35 cellular contexts compared by ENCODE assay signal in the genomic region with DNA sequence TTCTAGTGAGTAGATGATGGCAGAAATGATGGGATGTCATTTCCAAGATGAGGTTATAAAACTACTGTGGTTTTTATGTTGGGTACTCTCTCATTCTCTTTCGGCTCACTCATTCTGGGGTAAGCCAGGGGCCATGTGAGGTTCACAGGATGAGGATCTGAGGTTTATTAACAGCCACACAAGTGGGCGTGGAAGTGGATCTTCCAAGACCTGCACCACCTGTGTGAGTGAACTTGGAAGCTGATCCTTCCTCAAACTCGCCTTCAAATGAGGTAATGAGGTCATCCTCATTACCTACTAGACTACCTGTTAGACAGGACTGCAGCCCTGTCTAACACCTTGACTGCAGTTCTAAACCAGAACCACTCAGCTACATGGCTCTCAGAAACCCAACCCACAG. TPM values are rescaled to one million over a fixed set of nuclear protein-coding genes. Genes with fewer than 3 reads are reported as not detected.
DNase-seq lines count a peak whose midpoint lies in the region; ATAC-seq, FAIRE-seq and TF ChIP-seq lines count a peak whose summit lies in the region.
"Had no signal": no experiment of that assay in that cellular context is flagged by ENCODE, and none has a peak within 500 bp of the region (broad histone marks: within the 10 kb centered on the region; RNA-seq: fewer than 3 reads in every experiment).

No MANE protein-coding gene starts in this region.

- no peak overlapping the region for H3K4me3 ChIP-seq in bronchial epithelial cell (ENCODE audit: low read depth, low read length)
- no peak overlapping the region for H3K4me3 ChIP-seq in uterus
- no peak overlapping the region for H3K4me3 ChIP-seq in Karpas-422 (ENCODE audit: low read length)
- H3K4me3 ChIP-seq: A549, dorsolateral prefrontal cortex, gastrocnemius medialis, GM23338, suprapubic skin, upper lobe of right lung had no signal

- TF ChIP-seq POLR2A in uterus (IDR thresholded peaks at IDR 0.05): no peak

- H3K9ac ChIP-seq in Karpas-422 (ENCODE audit: low read length): no peak overlapping the region

- H3K79me2 ChIP-seq in Karpas-422 (ENCODE audit: low read length): no peaks in the 10 kb centered on the region

- CTCF ChIA-PET in activated CD8-positive, alpha-beta T cell treated with anti-CD3 and anti-CD28 coated beads, Interleukin-2, amount 10 ng/mL, durations not matched to agents 7 days and 5 days (lab: Charles Lee): interaction anchor here (1.5 to 2.7 kb wide), 5 partner anchors 10 to 44 kb away, joined by 3 to 11 read pairs (median 4); no protein-coding TSS in a partner anchor

- no peak overlapping the region for H3K4me2 ChIP-seq in Karpas-422 (ENCODE audit: low read depth, low read length, poor library complexity, severe bottlenecking)
- H3K4me2 ChIP-seq: A549, GM23338 had no signal

- H3K4me3 Mint-ChIP-seq in activated CD8-positive, alpha-beta T cell treated with anti-CD3 and anti-CD28 coated beads, Interleukin-2, amount 10 ng/mL, durations not matched to agents 7 days and 5 days: no peak overlapping the region
- H3K4me3 Mint-ChIP-seq in stimulated activated memory B cell treated with anti-CD40 and anti-IgM and Interleukin-4, amounts not matched to agents 10 μg/mL and 1 μg/mL and 100 μg/mL, for 72 hours: no peak overlapping the region
- H3K4me3 Mint-ChIP-seq in naive thymus-derived CD8-positive, alpha-beta T cell: no peak overlapping the region
- H3K4me3 Mint-ChIP-seq: CD4-positive, alpha-beta T cell; GM23338; mesothelial cell of epicardium; T-helper 17 cell had no signal

- intact Hi-C loops in uterus (cut with DNase I; ENCODE audit: low total_unique reads): no loop called here

- no peak overlapping the region for H2AFZ ChIP-seq in Karpas-422 (ENCODE audit: low read length)
- H2AFZ ChIP-seq: GM23338 had no signal

- no peak for FAIRE-seq in bronchial epithelial cell (lab: Jason Lieb, UNC)
- FAIRE-seq: A549, GM19239, kidney had no signal

- no peaks in the 10 kb centered on the region for H3K9me3 ChIP-seq in uterus
- no peaks in the 10 kb centered on the region for H3K9me3 ChIP-seq in Karpas-422 (ENCODE audit: low read length)
- H3K9me3 ChIP-seq: A549, gastrocnemius medialis, suprapubic skin, upper lobe of right lung had no signal

- no peak overlapping the region for H3K27ac Mint-ChIP-seq in activated CD8-positive, alpha-beta T cell treated with anti-CD3 and anti-CD28 coated beads, Interleukin-2, amount 10 ng/mL, durations not matched to agents 7 days and 5 days
- H3K27ac Mint-ChIP-seq in stimulated activated memory B cell treated with anti-CD40 and anti-IgM and Interleukin-4, amounts not matched to agents 10 μg/mL and 1 μg/mL and 100 μg/mL, for 72 hours: peak overlapping the region; percentile 15
- no peak overlapping the region for H3K27ac Mint-ChIP-seq in naive thymus-derived CD8-positive, alpha-beta T cell
- H3K27ac Mint-ChIP-seq: CD4-positive, alpha-beta T cell; GM23338; mesothelial cell of epicardium; T-helper 17 cell had no signal

- H3K27me3 Mint-ChIP-seq in activated CD8-positive, alpha-beta T cell treated with anti-CD3 and anti-CD28 coated beads, Interleukin-2, amount 10 ng/mL, durations not matched to agents 7 days and 5 days (ENCODE audit: low read depth): no peaks in the 10 kb centered on the region
- H3K27me3 Mint-ChIP-seq in stimulated activated memory B cell treated with anti-CD40 and anti-IgM and Interleukin-4, amounts not matched to agents 10 μg/mL and 1 μg/mL and 100 μg/mL, for 72 hours: no peaks in the 10 kb centered on the region
- no peaks in the 10 kb centered on the region for H3K27me3 Mint-ChIP-seq in naive thymus-derived CD8-positive, alpha-beta T cell
- H3K27me3 Mint-ChIP-seq: CD4-positive, alpha-beta T cell; naive B cell; T-helper 17 cell had no signal

- peaks cover 41% of the 10 kb centered on the region for H3K4me1 Mint-ChIP-seq in activated CD8-positive, alpha-beta T cell treated with anti-CD3 and anti-CD28 coated beads, Interleukin-2, amount 10 ng/mL, durations not matched to agents 7 days and 5 days (ENCODE audit: low read depth)
- peaks cover 33% of the 10 kb centered on the region for H3K4me1 Mint-ChIP-seq in stimulated activated memory B cell treated with anti-CD40 and anti-IgM and Interleukin-4, amounts not matched to agents 10 μg/mL and 1 μg/mL and 100 μg/mL, for 72 hours
- H3K4me1 Mint-ChIP-seq in naive thymus-derived CD8-positive, alpha-beta T cell: peaks cover 10 to 21% (median 16%) of the 10 kb centered on the region in 4 donors
- H3K4me1 Mint-ChIP-seq: mesothelial cell of epicardium had no signal

- no peaks in the 10 kb centered on the region for H3K9me2 ChIP-seq in Karpas-422 (replicated peaks; ENCODE audit: insufficient read depth, low read length)

- TF ChIP-seq CTCF in bronchial epithelial cell (IDR thresholded peaks at IDR 0.05; ENCODE audit: insufficient read depth, low read length, severe bottlenecking) (no peak), uterus (IDR thresholded peaks at IDR 0.05) (no peak)

- H3K27me3 ChIP-seq in bronchial epithelial cell (ENCODE audit: control insufficient read depth, insufficient read depth, low read length) (no peaks in the 10 kb centered on the region), uterus (no peaks in the 10 kb centered on the region), Karpas-422 (ENCODE audit: low read length) (no peaks in the 10 kb centered on the region)
- H3K27me3 ChIP-seq: brain microvascular endothelial cell, dorsolateral prefrontal cortex, gastrocnemius medialis, suprapubic skin, upper lobe of right lung had no signal

- H3K27ac ChIP-seq in uterus: no peak overlapping the region
- no peak overlapping the region for H3K27ac ChIP-seq in Karpas-422 (ENCODE audit: low read length)
- H3K27ac ChIP-seq: A549, brain microvascular endothelial cell, gastrocnemius medialis, suprapubic skin, upper lobe of right lung had no signal

- H4K20me1 ChIP-seq in Karpas-422 (ENCODE audit: insufficient read depth, low read depth, low read length): no peaks in the 10 kb centered on the region

- POLR2A ChIA-PET in activated CD8-positive, alpha-beta T cell treated with anti-CD3 and anti-CD28 coated beads, Interleukin-2, amount 10 ng/mL, durations not matched to agents 7 days and 5 days (lab: Charles Lee): interaction anchor here (0.6 to 3.1 kb wide), 2 partner anchors 18 to 46 kb away, joined by 3 to 16 read pairs; a partner anchor contains a TSS
- POLR2A ChIA-PET in naive thymus-derived CD8-positive, alpha-beta T cell (lab: Charles Lee): interaction anchor here (1.2 kb wide), 1 partner anchor 10 kb away, joined by 3 read pairs; no protein-coding TSS in a partner anchor

- no peaks in the 10 kb centered on the region for H3K9me3 Mint-ChIP-seq in activated CD8-positive, alpha-beta T cell treated with anti-CD3 and anti-CD28 coated beads, Interleukin-2, amount 10 ng/mL, durations not matched to agents 7 days and 5 days (ENCODE audit: insufficient read depth)
- no peaks in the 10 kb centered on the region for H3K9me3 Mint-ChIP-seq in stimulated activated memory B cell treated with anti-CD40 and anti-IgM and Interleukin-4, amounts not matched to agents 10 μg/mL and 1 μg/mL and 100 μg/mL, for 72 hours
- no peaks in the 10 kb centered on the region for H3K9me3 Mint-ChIP-seq in naive thymus-derived CD8-positive, alpha-beta T cell
- H3K9me3 Mint-ChIP-seq: CD4-positive, alpha-beta T cell; GM23338; mesothelial cell of epicardium had no signal

- ATAC-seq in activated CD8-positive, alpha-beta T cell treated with anti-CD3 and anti-CD28 coated beads, Interleukin-2, amount 10 ng/mL, durations not matched to agents 7 days and 5 days: no peak
- no peak for ATAC-seq in stimulated activated memory B cell treated with anti-CD40 and anti-IgM and Interleukin-4, amounts not matched to agents 10 μg/mL and 1 μg/mL and 100 μg/mL, for 72 hours
- no peak for ATAC-seq in naive thymus-derived CD8-positive, alpha-beta T cell
- ATAC-seq: A549; activated CD4-positive, CD25-positive, alpha-beta regulatory T cell treated with anti-CD3 and anti-CD28 coated beads, Interleukin-2, amount 50 U/mL, for 24 hours; gastrocnemius medialis; GM23338; left ventricle myocardium superior; Panc1; right cardiac atrium; T-helper 17 cell; upper lobe of right lung had no signal

- peak; percentile 54 for DNase-seq in activated CD8-positive, alpha-beta memory T cell treated with anti-CD3 and anti-CD28 coated beads for 24 hours
- DNase-seq in activated CD8-positive, alpha-beta memory T cell treated with anti-CD3 and anti-CD28 coated beads, Interleukin-2, amount 50 U/mL, for 4 hours: no peak
- peak; percentile 21 for DNase-seq in activated CD8-positive, alpha-beta T cell treated with anti-CD3 and anti-CD28 coated beads, Interleukin-2, amount 10 ng/mL, durations not matched to agents 7 days and 5 days
- peak; percentile 8 for DNase-seq in bronchial epithelial cell (ENCODE audit: low read depth)
- no peak for DNase-seq in uterus
- no peak for DNase-seq in naive thymus-derived CD8-positive, alpha-beta T cell
- no peak for DNase-seq in Karpas-422
- DNase-seq: activated gamma-delta T cell; brain microvascular endothelial cell; CD4-positive, alpha-beta T cell; dorsolateral prefrontal cortex; gastrocnemius medialis; kidney; left ventricle myocardium superior; naive B cell; NCI-H1092; NCI-H1694 treated with DMSO at 0.1 percent for 48 hours; NCI-H446; NCI-H774; right cardiac atrium; Right ventricle myocardium superior; stimulated activated CD4-positive, alpha-beta T cell treated with anti-CD3 and anti-CD28 coated beads, Interleukin-2, amount 100 ng/mL, for 48 hours; T-helper 17 cell; upper lobe of right lung had no signal

- no peaks in the 10 kb centered on the region for H3K4me1 ChIP-seq in uterus
- peaks cover 9% of the 10 kb centered on the region for H3K4me1 ChIP-seq in Karpas-422 (ENCODE audit: low read length)
- H3K4me1 ChIP-seq: A549, gastrocnemius medialis, suprapubic skin had no signal

- H3K36me3 ChIP-seq in bronchial epithelial cell (ENCODE audit: control insufficient read depth, insufficient read depth, low read length) (no peaks in the 10 kb centered on the region), uterus (no peaks in the 10 kb centered on the region), Karpas-422 (ENCODE audit: insufficient read depth, low read length) (no peaks in the 10 kb centered on the region)
- H3K36me3 ChIP-seq: brain microvascular endothelial cell, gastrocnemius medialis, suprapubic skin, upper lobe of right lung had no signal

- H3K36me3 Mint-ChIP-seq in activated CD8-positive, alpha-beta T cell treated with anti-CD3 and anti-CD28 coated beads, Interleukin-2, amount 10 ng/mL, durations not matched to agents 7 days and 5 days (ENCODE audit: low read depth): peaks cover 3% of the 10 kb centered on the region
- no peaks in the 10 kb centered on the region for H3K36me3 Mint-ChIP-seq in stimulated activated memory B cell treated with anti-CD40 and anti-IgM and Interleukin-4, amounts not matched to agents 10 μg/mL and 1 μg/mL and 100 μg/mL, for 72 hours
- H3K36me3 Mint-ChIP-seq in naive thymus-derived CD8-positive, alpha-beta T cell: no peaks in the 10 kb centered on the region
- H3K36me3 Mint-ChIP-seq: mesothelial cell of epicardium, naive B cell had no signal

RNA-seq across cellular contexts. Expression of a gene that starts 45.1 kb away (rescaled TPM):
- 10 to 100 TPM; 64.5 to 67.0 TPM for total RNA-seq in activated CD8-positive, alpha-beta T cell treated with anti-CD3 and anti-CD28 coated beads, Interleukin-2, amount 10 ng/mL, durations not matched to agents 7 days and 5 days
- total RNA-seq in bronchial epithelial cell (under 0.01 TPM in 2 replicates), uterus (1 to 10 TPM; 1.7 to 8.5 (median 3.3) TPM)
- total RNA-seq in naive thymus-derived CD8-positive, alpha-beta T cell: 10 to 100 TPM; 54.5 to 56.9 TPM
- 100 to 1,000 TPM in 1 of 3 donors, 10 to 100 TPM in 2; 97.4 to 111 (median 98.2) TPM for polyA plus RNA-seq in naive thymus-derived CD8-positive, alpha-beta T cell
- 16.2 and 16.5 TPM in 2 replicates for total RNA-seq in Karpas-422 (2014; rRNA removed; shearing (Covaris generic); ENCODE audit: low replicate concordance)
- total RNA-seq: Daoy, fibroblast of lung, GM23338, HT-29 had no signal
- polyA plus RNA-seq: A549, fibroblast of lung, GM23338 had no signal

Comparison
In these comparisons a context has a peak if more than half of its experiments do, and no peak if none do; other contexts are left out.
1. DNase-seq: peak in activated CD8-positive, alpha-beta memory T cell treated with anti-CD3 and anti-CD28 coated beads for 24 hours (single experiment), activated CD8-positive, alpha-beta T cell treated with anti-CD3 and anti-CD28 coated beads, Interleukin-2, amount 10 ng/mL, durations not matched to agents 7 days and 5 days (single experiment) and bronchial epithelial cell (single experiment); none in activated CD8-positive, alpha-beta memory T cell treated with anti-CD3 and anti-CD28 coated beads, Interleukin-2, amount 50 U/mL, for 4 hours (single experiment), uterus (0 of 2), naive thymus-derived CD8-positive, alpha-beta T cell (0 of 10) and Karpas-422 (single experiment).